Comparison of ENCODE assay signal across 1 cellular context in genomic region chr22:37016134-37016910, GRCh38.
A peak's percentile ranks its signal among the peaks of the same experiment; 100 is the strongest.
TF ChIP-seq lines count a peak whose summit lies in the region.

No MANE protein-coding gene starts in this region.

TF ChIP-seq in K562, 482 proteins besides CTCF, POLR2A, EP300 and RAD21 (continued from another document and continues in another):
- no peak for TF ChIP-seq GMEB1 (CRISPR knock-in tag; IDR thresholded peaks at IDR 0.05)
- TF ChIP-seq HDAC2 (IDR thresholded peaks at IDR 0.05): 0 out of 2 replicates have a peak, but pooled peaks have one; percentile 73
- TF ChIP-seq YBX1 (IDR thresholded peaks at IDR 0.05): no peak
- TF ChIP-seq STAT5B (CRISPR knock-in tag; IDR thresholded peaks at IDR 0.05): no peak
- TF ChIP-seq SRSF1 (IDR thresholded peaks at IDR 0.05; ENCODE audit: low read depth, low read length): no peak
- TF ChIP-seq TEAD2 (tag; IDR thresholded peaks at IDR 0.05): no peak
- TF ChIP-seq NR2C2 (CRISPR knock-in tag; IDR thresholded peaks at IDR 0.05): no peak
- no peak for TF ChIP-seq NR2C2 (tag; IDR thresholded peaks at IDR 0.05)
- TF ChIP-seq RCOR1 (IDR thresholded peaks at IDR 0.05; ENCODE audit: borderline replicate concordance in 1 of 2, low read depth in 2 of 2, low read length in 2 of 2): peak; percentile 63 to 72; a peak in 3 of 4 replicates
- TF ChIP-seq ZNF444 (CRISPR knock-in tag; IDR thresholded peaks at IDR 0.05): no peak
- no peak for TF ChIP-seq RBBP5 (IDR thresholded peaks at IDR 0.05; ENCODE audit: borderline replicate concordance, insufficient read depth, low read length, poor library complexity, severe bottlenecking)
- TF ChIP-seq MAFG (tag; conservative IDR thresholded peaks at IDR 0.05): peak; percentile 23
- TF ChIP-seq PBX2 (CRISPR knock-in tag; IDR thresholded peaks at IDR 0.05; ENCODE audit: low read depth): no peak
- TF ChIP-seq PBX2 (tag; conservative IDR thresholded peaks at IDR 0.05; ENCODE audit: low read depth): no peak
- no peak for TF ChIP-seq MTF1 (CRISPR knock-in tag; IDR thresholded peaks at IDR 0.05; ENCODE audit: borderline replicate concordance)
- 0 out of 2 replicates have a peak, but pooled peaks have one; percentile 4 for TF ChIP-seq ZNF121 (CRISPR knock-in tag; conservative IDR thresholded peaks at IDR 0.05)
- TF ChIP-seq ZBTB33 (CRISPR knock-in tag; IDR thresholded peaks at IDR 0.05): 0 out of 2 replicates have a peak, but pooled peaks have one; percentile 35
- peak; percentile 94 for TF ChIP-seq ADNP (tag; IDR thresholded peaks at IDR 0.05)
- no peak for TF ChIP-seq ETS2 (tag; IDR thresholded peaks at IDR 0.05; ENCODE audit: borderline replicate concordance, poor library complexity, severe bottlenecking)
- no peak for TF ChIP-seq CGGBP1 (CRISPR knock-in tag; IDR thresholded peaks at IDR 0.05)
- peak; percentile 47; the same call in 1 of the 2 replicates for TF ChIP-seq NFE2 (IDR thresholded peaks at IDR 0.05; ENCODE audit: low read depth)
- peak; percentile 57 for TF ChIP-seq POLR3A (IDR thresholded peaks at IDR 0.05; ENCODE audit: borderline replicate concordance, extremely low read depth, insufficient read depth, insufficient read length)
- TF ChIP-seq ZNF398 (CRISPR knock-in tag; IDR thresholded peaks at IDR 0.05): no peak
- no peak for TF ChIP-seq KDM2B (CRISPR knock-in tag; IDR thresholded peaks at IDR 0.05)
- no peak for TF ChIP-seq ATF4 (CRISPR knock-in tag; IDR thresholded peaks at IDR 0.05)
- TF ChIP-seq ZNF778 (CRISPR knock-in tag; IDR thresholded peaks at IDR 0.05): no peak
- TF ChIP-seq SMAD3 (CRISPR knock-in tag; conservative IDR thresholded peaks at IDR 0.05): no peak
- no peak for TF ChIP-seq ZBTB7A (IDR thresholded peaks at IDR 0.05; ENCODE audit: borderline replicate concordance, control insufficient read depth, low read depth, low read length)
- no peak for TF ChIP-seq MBD2 (IDR thresholded peaks at IDR 0.05; ENCODE audit: borderline replicate concordance, low read depth)
- no peak for TF ChIP-seq GTF2F1 (IDR thresholded peaks at IDR 0.05; ENCODE audit: low read depth, low read length)
- no peak for TF ChIP-seq KHSRP (IDR thresholded peaks at IDR 0.05)
- no peak for TF ChIP-seq ZNF436 (CRISPR knock-in tag; IDR thresholded peaks at IDR 0.05)
- TF ChIP-seq KDM5B (IDR thresholded peaks at IDR 0.05; ENCODE audit: insufficient replicate concordance, low read depth, low read length): no peak
- TF ChIP-seq ZNF165 (CRISPR knock-in tag; IDR thresholded peaks at IDR 0.05; ENCODE audit: borderline replicate concordance): no peak
- TF ChIP-seq C11orf30 (IDR thresholded peaks at IDR 0.05; ENCODE audit: low read depth): peak; percentile 52
- TF ChIP-seq PHB2 (IDR thresholded peaks at IDR 0.05; ENCODE audit: low read depth): no peak
- no peak for TF ChIP-seq RBM14 (IDR thresholded peaks at IDR 0.05; ENCODE audit: borderline replicate concordance, insufficient read depth, low read depth, low read length)
- no peak for TF ChIP-seq CHCHD3 (CRISPR knock-in tag; IDR thresholded peaks at IDR 0.05)
- peak; percentile 55; the same call in 1 of the 2 replicates for TF ChIP-seq ESRRA (IDR thresholded peaks at IDR 0.05; ENCODE audit: borderline replicate concordance, low read depth)
- TF ChIP-seq BCOR (IDR thresholded peaks at IDR 0.05): peak; percentile 95
- TF ChIP-seq TBP (optimal IDR thresholded peaks at IDR 0.05; ENCODE audit: low read depth, low read length): peak; percentile 93
- no peak for TF ChIP-seq TCFL5 (CRISPR knock-in tag; conservative IDR thresholded peaks at IDR 0.05)
- TF ChIP-seq NBN (IDR thresholded peaks at IDR 0.05; ENCODE audit: low read depth): no peak
- TF ChIP-seq FOXO4 (CRISPR knock-in tag; IDR thresholded peaks at IDR 0.05): no peak
- TF ChIP-seq NFIX (CRISPR knock-in tag; IDR thresholded peaks at IDR 0.05; ENCODE audit: low read depth): no peak
- TF ChIP-seq ZNF324 (CRISPR knock-in tag; IDR thresholded peaks at IDR 0.05): no peak
- TF ChIP-seq ZNF586 (CRISPR knock-in tag; conservative IDR thresholded peaks at IDR 0.05): no peak
- no peak for TF ChIP-seq BACH1 (tag; IDR thresholded peaks at IDR 0.05)
- TF ChIP-seq ZNF655 (CRISPR knock-in tag; IDR thresholded peaks at IDR 0.05): no peak
- no peak for TF ChIP-seq SREBF1 (IDR thresholded peaks at IDR 0.05; ENCODE audit: borderline replicate concordance, low read depth, low read length)
- no peak for TF ChIP-seq ZNF133 (CRISPR knock-in tag; IDR thresholded peaks at IDR 0.05)
- TF ChIP-seq CBFA2T3 (IDR thresholded peaks at IDR 0.05): 0 out of 2 replicates have a peak, but pooled peaks have one; percentile 18
- no peak for TF ChIP-seq CSDE1 (IDR thresholded peaks at IDR 0.05)
- no peak for TF ChIP-seq CC2D1A (IDR thresholded peaks at IDR 0.05)
- TF ChIP-seq E2F1 (CRISPR knock-in tag; IDR thresholded peaks at IDR 0.05): no peak
- no peak for TF ChIP-seq ZNF707 (CRISPR knock-in tag; conservative IDR thresholded peaks at IDR 0.05)
- TF ChIP-seq ARID1B (IDR thresholded peaks at IDR 0.05): peak; percentile 12; the same call in 1 of the 2 replicates
- TF ChIP-seq DPF2 (IDR thresholded peaks at IDR 0.05): 0 out of 2 replicates have a peak, but pooled peaks have one; percentile 30
